14 cellular contexts compared by ENCODE assay signal in genomic region chr5:124580925-124581821, GRCh38.
DNase-seq lines count a peak whose midpoint lies in the region; ATAC-seq and TF ChIP-seq lines count a peak whose summit lies in the region.
"Had no signal": no experiment of that assay in that cellular context is flagged by ENCODE, and none has a peak within 500 bp of the region (broad histone marks: within the 10 kb centered on the region; RNA-seq: fewer than 3 reads in every experiment).

No MANE protein-coding gene starts in this region.

- peak overlapping the region; percentile 17 for H3K4me3 Mint-ChIP-seq in Calu3 (ENCODE audit: low read depth, unreplicated experiment)
- H3K4me3 Mint-ChIP-seq: T-cell had no signal

- H3K27me3 Mint-ChIP-seq in Calu3 (ENCODE audit: unreplicated experiment), result no peaks in the 10 kb centered on the region

- CTCF ChIA-PET in Calu3 (lab: Charles Lee), result interaction anchor here (0.5 to 1.0 kb wide), 5 partner anchors 16 to 265 kb away, joined by 3 to 6 read pairs (median 3); no protein-coding TSS in a partner anchor
- CTCF ChIA-PET in Panc1 (lab: Charles Lee), result interaction anchor here (0.7 kb wide), 2 partner anchors 158 to 252 kb away, joined by 8 to 12 read pairs; no protein-coding TSS in a partner anchor

- ATAC-seq in Panc1 (peak; percentile 88), HG03378 (IDR thresholded peaks at IDR 0.05; ENCODE audit: unreplicated experiment) (no peak)
- ATAC-seq: stimulated activated naive CD8-positive, alpha-beta T cell treated with anti-CD3 and anti-CD28 coated beads, Interleukin-15, Interleukin-2, amounts not matched to agents 100 U/mL and 50 U/mL, for 24 hours; T-cell had no signal

- peaks cover 45% of the 10 kb centered on the region for H3K4me1 Mint-ChIP-seq in Calu3 (ENCODE audit: low read depth, unreplicated experiment)

- TF ChIP-seq POLR2A in suprapubic skin (IDR thresholded peaks at IDR 0.05), result no peak

- no peak overlapping the region for H3K9ac ChIP-seq in neural cell (ENCODE audit: low read length)
- H3K9ac ChIP-seq: BLaER1 treated with 17β-estradiol and CSF1 and Interleukin-3, amounts not matched to agents 10 nM and 100 nM had no signal

- DNase-seq in Calu3 (peak; percentile 73), Panc1 (ENCODE audit: low read depth, low spot score) (no peak), hepatocyte (ENCODE audit: low spot score) (peak; percentile 64), suprapubic skin (ENCODE audit: low spot score in 2 of 2) (no peak), NOMO-1 treated with dmso at 0.1 percent for 144 hours (lab: John Stamatoyannopoulos, UW; ENCODE audit: unreplicated experiment) (no peak), KG1 (lab: John Stamatoyannopoulos, UW) (no peak)
- DNase-seq: cerebellar nuclear complex; stimulated activated CD4-positive, alpha-beta T cell treated with anti-CD3 and anti-CD28 coated beads, Interleukin-2, amount 100 ng/mL, for 48 hours; stimulated activated naive CD8-positive, alpha-beta T cell treated with anti-CD3 and anti-CD28 coated beads, Interleukin-15, Interleukin-2, amounts not matched to agents 100 U/mL and 50 U/mL, for 24 hours; T-cell had no signal

- H3K9me3 Mint-ChIP-seq in Calu3 (ENCODE audit: low read depth, unreplicated experiment), result no peaks in the 10 kb centered on the region
- H3K9me3 Mint-ChIP-seq: activated T-helper 2 cell treated with anti-CD3 and anti-CD28 coated beads, Interferon-gamma antibody, Interleukin-2, Interleukin-4, amounts not matched to agents 10 μg/mL and 5 μg/mL and 100 μg/mL, durations not matched to agents 14 hours and 24 hours and 36 hours; T-cell had no signal

- H3K27ac ChIP-seq in Panc1 (ENCODE audit: low read length), result peak overlapping the region; percentile 75
- H3K27ac ChIP-seq in hepatocyte, result peak overlapping the region; percentile 87
- peak overlapping the region; percentile 21 for H3K27ac ChIP-seq in neural cell (ENCODE audit: low read length)
- H3K27ac ChIP-seq in suprapubic skin, result no peak overlapping the region
- H3K27ac ChIP-seq: BLaER1 treated with 17β-estradiol and CSF1 and Interleukin-3, amounts not matched to agents 10 nM and 100 nM had no signal

- no peak for TF ChIP-seq RAD21 in neural cell (conservative IDR thresholded peaks at IDR 0.05)

- POLR2A ChIA-PET in Panc1 (lab: Charles Lee), result interaction anchor here (0.6 kb wide), 1 partner anchor 424 kb away, joined by 5 read pairs; no protein-coding TSS in a partner anchor

- H3K36me3 ChIP-seq in Panc1 (ENCODE audit: control insufficient read depth, insufficient read depth, low read length) (no peaks in the 10 kb centered on the region), hepatocyte (replicated peaks; ENCODE audit: insufficient read depth, low read depth) (no peaks in the 10 kb centered on the region), neural cell (ENCODE audit: insufficient read depth, low read length) (no peaks in the 10 kb centered on the region), suprapubic skin (no peaks in the 10 kb centered on the region)

- H3K79me2 ChIP-seq in hepatocyte (no peaks in the 10 kb centered on the region), neural cell (replicated peaks; ENCODE audit: insufficient read depth, low read length) (no peaks in the 10 kb centered on the region)

- no peaks in the 10 kb centered on the region for H3K9me3 ChIP-seq in Panc1 (ENCODE audit: control insufficient read depth, insufficient read depth, low read depth, low read length)
- H3K9me3 ChIP-seq in hepatocyte (ENCODE audit: low read depth), result no peaks in the 10 kb centered on the region
- no peaks in the 10 kb centered on the region for H3K9me3 ChIP-seq in neural cell (ENCODE audit: low read length)
- peaks cover 8% of the 10 kb centered on the region for H3K9me3 ChIP-seq in suprapubic skin

- H4K20me1 ChIP-seq in hepatocyte (ENCODE audit: insufficient read depth, poor library complexity, severe bottlenecking) (no peaks in the 10 kb centered on the region), neural cell (ENCODE audit: insufficient read depth) (no peaks in the 10 kb centered on the region)
- H4K20me1 ChIP-seq: BLaER1 treated with 17β-estradiol and CSF1 and Interleukin-3, amounts not matched to agents 10 nM and 100 nM had no signal

- 31% methylated on average over 9 of the region's 9 CpGs for WGBS in hepatocyte (ENCODE audit: low lambda C conversion rate, missing lambda C conversion rate)
- 71% methylated on average over 9 of the region's 9 CpGs for WGBS in suprapubic skin

- H3K4me1 ChIP-seq in Panc1 (ENCODE audit: control insufficient read depth, insufficient read depth, low read length) (peaks cover 24% of the 10 kb centered on the region), hepatocyte (ENCODE audit: insufficient read depth) (peaks cover 17% of the 10 kb centered on the region), suprapubic skin (no peaks in the 10 kb centered on the region)

- peaks cover 5% of the 10 kb centered on the region for H3K36me3 Mint-ChIP-seq in Calu3 (ENCODE audit: insufficient read depth, unreplicated experiment)
- H3K36me3 Mint-ChIP-seq: T-cell had no signal

- H3K27me3 ChIP-seq in Panc1 (ENCODE audit: control insufficient read depth, insufficient read depth, low read length) (no peaks in the 10 kb centered on the region), hepatocyte (no peaks in the 10 kb centered on the region), neural cell (ENCODE audit: insufficient read depth, low read depth, low read length) (no peaks in the 10 kb centered on the region), suprapubic skin (no peaks in the 10 kb centered on the region)
- H3K27me3 ChIP-seq: BLaER1 treated with 17β-estradiol and CSF1 and Interleukin-3, amounts not matched to agents 10 nM and 100 nM had no signal

- TF ChIP-seq CTCF in Calu3 (IDR thresholded peaks at IDR 0.05; ENCODE audit: unreplicated experiment) (no peak), Panc1 (IDR thresholded peaks at IDR 0.05) (no peak), hepatocyte (IDR thresholded peaks at IDR 0.05; ENCODE audit: poor library complexity) (no peak), neural cell (IDR thresholded peaks at IDR 0.05; ENCODE audit: poor library complexity, severe bottlenecking) (no peak), suprapubic skin (IDR thresholded peaks at IDR 0.05) (no peak)

- TF ChIP-seq EP300 in neural cell (conservative IDR thresholded peaks at IDR 0.05; ENCODE audit: poor library complexity, severe bottlenecking) (no peak), suprapubic skin (IDR thresholded peaks at IDR 0.05) (no peak)

- BruUV-seq in Calu3 (replicated peaks; lab: Mats Ljungman, UMichigan) (no TSS peak), Panc1 (replicated peaks; lab: Mats Ljungman, UMichigan) (no TSS peak)

- H3K4me2 ChIP-seq in hepatocyte, result peak overlapping the region; percentile 65
- H3K4me2 ChIP-seq in neural cell (ENCODE audit: low read length), result peak overlapping the region; percentile 37
- H3K4me2 ChIP-seq: BLaER1 treated with 17β-estradiol and CSF1 and Interleukin-3, amounts not matched to agents 10 nM and 100 nM had no signal

- H3K27ac Mint-ChIP-seq in Calu3 (ENCODE audit: unreplicated experiment), result peak overlapping the region; percentile 72
- H3K27ac Mint-ChIP-seq: activated T-helper 2 cell treated with anti-CD3 and anti-CD28 coated beads, Interferon-gamma antibody, Interleukin-2, Interleukin-4, amounts not matched to agents 10 μg/mL and 5 μg/mL and 100 μg/mL, durations not matched to agents 14 hours and 24 hours and 36 hours; T-cell had no signal

- in situ Hi-C loops in Panc1 (cut with HindIII; ENCODE audit: low pct_unique_long_range_greater_than_20kb, low sequenced_read_pairs), result no loop called here

- H3K9me2 ChIP-seq in hepatocyte (replicated peaks; ENCODE audit: insufficient read depth) (no peaks in the 10 kb centered on the region), neural cell (ENCODE audit: insufficient read depth, low read length) (no peaks in the 10 kb centered on the region)

- no peaks in the 10 kb centered on the region for H3F3A ChIP-seq in neural cell (ENCODE audit: insufficient read depth, low read length, poor library complexity, severe bottlenecking)

- intact Hi-C loops in Calu3 (cut with micrococcal nuclease; ENCODE audit: unreplicated experiment) (loop anchor here (5.0 kb wide), 1 partner anchor 81 kb away; no protein-coding TSS in a partner anchor), Panc1 (cut with micrococcal nuclease; ENCODE audit: unreplicated experiment) (no loop called here)

- H3K4me3 ChIP-seq in Panc1 (ENCODE audit: low read depth in 2 of 2, low read length in 2 of 2), result no peak overlapping the region
- no peak overlapping the region for H3K4me3 ChIP-seq in hepatocyte
- peak overlapping the region; percentile 34 for H3K4me3 ChIP-seq in neural cell (ENCODE audit: low read length)
- no peak overlapping the region for H3K4me3 ChIP-seq in suprapubic skin
- H3K4me3 ChIP-seq: BLaER1 treated with 17β-estradiol and CSF1 and Interleukin-3, amounts not matched to agents 10 nM and 100 nM had no signal

- peak overlapping the region; percentile 6 for H2AFZ ChIP-seq in hepatocyte
- H2AFZ ChIP-seq in neural cell (ENCODE audit: low read depth, low read length), result no peak overlapping the region

TF ChIP-seq in neural cell, 6 proteins besides CTCF, POLR2A, EP300 and RAD21 (continues in another document):
- TF ChIP-seq REST (IDR thresholded peaks at IDR 0.05; ENCODE audit: borderline replicate concordance) (no peak), POLR2AphosphoS5 (IDR thresholded peaks at IDR 0.05) (no peak), EZH2 (IDR thresholded peaks at IDR 0.05; ENCODE audit: borderline replicate concordance, insufficient read depth, low read length, poor library complexity, severe bottlenecking) (no peak)

Comparison
In these comparisons a context has a peak if more than half of its experiments do, and no peak if none do; other contexts are left out.
1. DNase-seq: peak in Calu3 (single experiment) and hepatocyte (single experiment); none in Panc1 (single experiment), suprapubic skin (0 of 2), NOMO-1 treated with dmso at 0.1 percent for 144 hours (single experiment) and KG1 (single experiment).